ENCODE assay signal across 8 cellular contexts in genomic region chr16:30941600-30942420, GRCh38. TPM values are rescaled to one million over a fixed set of nuclear protein-coding genes. Genes with fewer than 3 reads are reported as not detected.
A peak's percentile ranks its signal among the peaks of the same experiment; 100 is the strongest.
DNase-seq lines count a peak whose midpoint lies in the region; ATAC-seq lines count a peak whose summit lies in the region.

No MANE protein-coding gene starts in this region.

- peak overlapping the region; percentile 51 for H3K27ac Mint-ChIP-seq in activated naive CD4-positive, alpha-beta T cell treated with anti-CD3 and anti-CD28 coated beads for 36 hours

- intact Hi-C loops in activated naive CD4-positive, alpha-beta T cell treated with anti-CD3 and anti-CD28 coated beads for 36 hours (cut with micrococcal nuclease): loop anchor here (1.0 kb wide), 1 partner anchor 98 kb away; no protein-coding TSS in a partner anchor

- no peaks in the 10 kb centered on the region for H3K27me3 Mint-ChIP-seq in activated naive CD4-positive, alpha-beta T cell treated with anti-CD3 and anti-CD28 coated beads for 36 hours (ENCODE audit: low read depth)

- ATAC-seq in GM21360 (IDR thresholded peaks at IDR 0.05; ENCODE audit: unreplicated experiment): peak; percentile 76

- peaks cover 12% of the 10 kb centered on the region for H3K36me3 Mint-ChIP-seq in activated naive CD4-positive, alpha-beta T cell treated with anti-CD3 and anti-CD28 coated beads for 36 hours (ENCODE audit: low read depth)

- no peak overlapping the region for H3K4me3 Mint-ChIP-seq in activated naive CD4-positive, alpha-beta T cell treated with anti-CD3 and anti-CD28 coated beads for 36 hours

- H3K9me3 Mint-ChIP-seq in activated naive CD4-positive, alpha-beta T cell treated with anti-CD3 and anti-CD28 coated beads for 36 hours: no peaks in the 10 kb centered on the region

- CTCF ChIA-PET in activated naive CD4-positive, alpha-beta T cell treated with anti-CD3 and anti-CD28 coated beads for 36 hours (lab: Charles Lee): interaction anchor here (0.6 to 3.9 kb wide), 33 partner anchors 8 to 502 kb away, joined by 3 to 74 read pairs (median 5); partner anchors contain the start of genes HSD3B7 and SETD1A

- DNase-seq in DMS53 (lab: John Stamatoyannopoulos, UW): peak; percentile 88
- peak in 65 of 76 experiments; percentile 15 to 83 (median 62) for DNase-seq in HUDEP-2 (lab: John Stamatoyannopoulos, UW; ENCODE audit: unreplicated experiment in 76 of 76)
- peak; percentile 87 for DNase-seq in RPMI8226
- peak; percentile 79 for DNase-seq in activated naive CD4-positive, alpha-beta T cell treated with anti-CD3 and anti-CD28 coated beads for 36 hours
- peak; percentile 79 for DNase-seq in glomerular visceral epithelial cell (ENCODE audit: extremely low spot score)
- DNase-seq in pons (ENCODE audit: low spot score): peak; percentile 54
- no peak for DNase-seq in cortex of kidney (lab: John Stamatoyannopoulos, UW)

- H3K4me1 Mint-ChIP-seq in activated naive CD4-positive, alpha-beta T cell treated with anti-CD3 and anti-CD28 coated beads for 36 hours (ENCODE audit: low read depth): peaks cover 21% of the 10 kb centered on the region

RNA-seq across cellular contexts. Expression of gene ORAI3, which starts 7.1 kb away (rescaled TPM):
- 1 to 10 TPM; 4.2 to 4.7 TPM for total RNA-seq in activated naive CD4-positive, alpha-beta T cell treated with anti-CD3 and anti-CD28 coated beads for 36 hours

RNA-seq across cellular contexts. Expression of gene SETD1A, which starts 15.7 kb away (rescaled TPM):
- total RNA-seq in activated naive CD4-positive, alpha-beta T cell treated with anti-CD3 and anti-CD28 coated beads for 36 hours: 10 to 100 TPM; 14.3 to 14.6 TPM

RNA-seq across cellular contexts. Expression of gene FBXL19, which starts 18.4 kb away (rescaled TPM):
- 10 to 100 TPM; 13.6 to 15.2 TPM for total RNA-seq in activated naive CD4-positive, alpha-beta T cell treated with anti-CD3 and anti-CD28 coated beads for 36 hours

RNA-seq across cellular contexts. Expression of gene HSD3B7, which starts 43.2 kb away (rescaled TPM):
- total RNA-seq in activated naive CD4-positive, alpha-beta T cell treated with anti-CD3 and anti-CD28 coated beads for 36 hours: under 1 TPM; 0.69 to 0.98 TPM

RNA-seq across cellular contexts. Expression of gene CTF1, which starts 45.4 kb away (rescaled TPM):
- under 1 TPM; 0.21 to 0.27 TPM for total RNA-seq in activated naive CD4-positive, alpha-beta T cell treated with anti-CD3 and anti-CD28 coated beads for 36 hours
